In genomic region chr11:61627831-61628753, GRCh38 we compare ENCODE assay signal across 8 cellular contexts. TPM values are rescaled to one million over a fixed set of nuclear protein-coding genes. Genes with fewer than 3 reads are reported as not detected.
DNase-seq lines count a peak whose midpoint lies in the region; ATAC-seq, FAIRE-seq and TF ChIP-seq lines count a peak whose summit lies in the region.

No MANE protein-coding gene starts in this region.

- no peaks in the 10 kb centered on the region for H4K20me1 ChIP-seq in endothelial cell of umbilical vein (replicated peaks; ENCODE audit: control insufficient read depth, extremely low read depth, insufficient read depth, low read length)

- H3K36me3 ChIP-seq in WERI-Rb-1 (no peaks in the 10 kb centered on the region), endothelial cell of umbilical vein (ENCODE audit: control insufficient read depth in 2 of 2, extremely low read depth in 1 of 2, insufficient read depth in 2 of 2, low read length in 2 of 2) (no peaks in the 10 kb centered on the region), upper lobe of right lung (no peaks in the 10 kb centered on the region)

- ATAC-seq in upper lobe of right lung, result peak; percentile 86
- ATAC-seq in HG03457 (IDR thresholded peaks at IDR 0.05; ENCODE audit: unreplicated experiment), result no peak

- H3K27ac ChIP-seq in WERI-Rb-1, result no peak overlapping the region
- H3K27ac ChIP-seq in endothelial cell of umbilical vein (ENCODE audit: insufficient read depth, low read depth, low read length), result no peak overlapping the region
- H3K27ac ChIP-seq in upper lobe of right lung, result no peak overlapping the region

- POLR2A ChIA-PET in endothelial cell of umbilical vein (lab: Charles Lee), result no interaction called here

- TF ChIP-seq CTCF in WERI-Rb-1 (IDR thresholded peaks at IDR 0.05; ENCODE audit: low read depth, low read length) (peak; percentile 95), endothelial cell of umbilical vein (IDR thresholded peaks at IDR 0.05; ENCODE audit: extremely low read depth in 1 of 2, insufficient read depth in 1 of 2, low read depth in 1 of 2, low read length in 2 of 2) (peak; percentile 82 to 92), upper lobe of right lung (IDR thresholded peaks at IDR 0.05) (peak; percentile 80)

- H3K4me3 ChIP-seq in WERI-Rb-1 (ENCODE audit: low read depth, low read length), result no peak overlapping the region
- no peak overlapping the region for H3K4me3 ChIP-seq in endothelial cell of umbilical vein (replicated peaks in 1 of 3; ENCODE audit: insufficient read depth in 1 of 3, low read depth in 1 of 3, low read length in 3 of 3)
- H3K4me3 ChIP-seq in upper lobe of right lung, result no peak overlapping the region

- TF ChIP-seq POLR2A in endothelial cell of umbilical vein (IDR thresholded peaks at IDR 0.05; ENCODE audit: low read depth, low read length), result no peak

- no peaks in the 10 kb centered on the region for H3K9me3 ChIP-seq in WERI-Rb-1 (ENCODE audit: severe bottlenecking)
- no peaks in the 10 kb centered on the region for H3K9me3 ChIP-seq in endothelial cell of umbilical vein (replicated peaks; ENCODE audit: control insufficient read depth, insufficient read depth, low read length)
- H3K9me3 ChIP-seq in upper lobe of right lung, result no peaks in the 10 kb centered on the region

- dilution Hi-C loops in endothelial cell of umbilical vein (cut with MboI; ENCODE audit: extremely low pct_ligation_motif_present, low sequenced_read_pairs), result no loop called here

- H2AFZ ChIP-seq in endothelial cell of umbilical vein (ENCODE audit: low read depth, low read length), result no peak overlapping the region

- no peak overlapping the region for H3K9ac ChIP-seq in endothelial cell of umbilical vein (replicated peaks; ENCODE audit: extremely low read depth, insufficient read depth, low read length)

- CTCF ChIA-PET in endothelial cell of umbilical vein (lab: Charles Lee), result interaction anchor here (0.9 to 4.9 kb wide), 13 partner anchors 9 to 181 kb away, joined by 3 to 29 read pairs (median 6); no protein-coding TSS in a partner anchor

- FAIRE-seq in endothelial cell of umbilical vein (lab: Jason Lieb, UNC), result peak; percentile 85

- no peaks in the 10 kb centered on the region for H3K79me2 ChIP-seq in endothelial cell of umbilical vein (ENCODE audit: control insufficient read depth, insufficient read depth, low read length)

- no TSS peak for BruUV-seq in endothelial cell of umbilical vein (replicated peaks; lab: Mats Ljungman, UMichigan)

- H3K27me3 ChIP-seq in WERI-Rb-1 (ENCODE audit: insufficient read depth, low read depth, severe bottlenecking) (no peaks in the 10 kb centered on the region), endothelial cell of umbilical vein (ENCODE audit: control insufficient read depth in 2 of 2, insufficient read depth in 2 of 2, low read length in 2 of 2) (no peaks in the 10 kb centered on the region), upper lobe of right lung (no peaks in the 10 kb centered on the region)

- H3K9me1 ChIP-seq in endothelial cell of umbilical vein (replicated peaks; ENCODE audit: control insufficient read depth, extremely low read depth, insufficient read depth, low read length), result no peaks in the 10 kb centered on the region

- H3K4me1 ChIP-seq in endothelial cell of umbilical vein (ENCODE audit: control insufficient read depth, extremely low read depth, insufficient read depth, low read length) (no peaks in the 10 kb centered on the region), upper lobe of right lung (no peaks in the 10 kb centered on the region)

- DNase-seq in NCI-H524 (lab: John Stamatoyannopoulos, UW), result peak; percentile 25 to 67
- no peak for DNase-seq in NCI-H524 treated with DMSO at 0.1 percent for 48 hours (lab: John Stamatoyannopoulos, UW)
- DNase-seq in NCI-H1105 (lab: John Stamatoyannopoulos, UW), result peak; percentile 14
- peak; percentile 83 for DNase-seq in WERI-Rb-1
- peak; percentile 55 for DNase-seq in endothelial cell of umbilical vein (ENCODE audit: low read depth, low spot score)
- DNase-seq in midbrain (lab: John Stamatoyannopoulos, UW), result peak; percentile 4
- DNase-seq in upper lobe of right lung, result peak; percentile 75

- intact Hi-C loops in endothelial cell of umbilical vein (cut with micrococcal nuclease), result loop anchor here (1.0 to 5.0 kb wide), 5 partner anchors 47 to 182 kb away; partner anchors contain the start of gene SYT7
- intact Hi-C loops in upper lobe of right lung (cut with DNase I), result no loop called here

- no peak overlapping the region for H3K4me2 ChIP-seq in endothelial cell of umbilical vein (ENCODE audit: insufficient read depth, low read length)

TF ChIP-seq in endothelial cell of umbilical vein, 7 proteins besides CTCF, POLR2A, EP300 and RAD21:
- TF ChIP-seq JUN (IDR thresholded peaks at IDR 0.05; ENCODE audit: borderline replicate concordance, insufficient read depth, insufficient read length, low read depth), result no peak
- no peak for TF ChIP-seq EZH2 (IDR thresholded peaks at IDR 0.05; ENCODE audit: borderline replicate concordance, low read depth, low read length, severe bottlenecking)

RNA-seq across cellular contexts. Expression of gene SYT7, which starts 47.2 kb away (rescaled TPM):
- 0.55 and 0.78 TPM in 2 replicates for total RNA-seq in endothelial cell of umbilical vein
- 0.08 and 0.13 TPM in 2 replicates for polyA plus RNA-seq in endothelial cell of umbilical vein
- polyA plus RNA-seq in endothelial cell of umbilical vein (2011; cell fraction: cytosol; rRNA removed), result 0.12 and 0.20 TPM in 2 replicates
- polyA plus RNA-seq in endothelial cell of umbilical vein (2011; cell fraction: nucleus; rRNA removed), result 0.11 and 0.21 TPM in 2 replicates
- 0.12 and 0.26 TPM in 2 replicates for polyA plus RNA-seq in endothelial cell of umbilical vein (2012)
- polyA minus RNA-seq in endothelial cell of umbilical vein, result 0.13 and 0.36 TPM in 2 replicates
- polyA minus RNA-seq in endothelial cell of umbilical vein (2011; cell fraction: cytosol; rRNA and poly(A)+ RNA removed), result 1.8 TPM
- 0.10 and 0.24 TPM in 2 replicates for polyA minus RNA-seq in endothelial cell of umbilical vein (2011; cell fraction: nucleus; rRNA and poly(A)+ RNA removed)
- total RNA-seq in upper lobe of right lung, result 4.8 TPM

RNA-seq across cellular contexts. Expression of gene DAGLA, which starts 52.1 kb away (rescaled TPM):
- 3.5 and 4.7 TPM in 2 replicates for total RNA-seq in endothelial cell of umbilical vein
- 2.5 and 2.9 TPM in 2 replicates for polyA plus RNA-seq in endothelial cell of umbilical vein
- 2.1 and 2.6 TPM in 2 replicates for polyA plus RNA-seq in endothelial cell of umbilical vein (2011; cell fraction: cytosol; rRNA removed)
- 3.7 and 4.6 TPM in 2 replicates for polyA plus RNA-seq in endothelial cell of umbilical vein (2011; cell fraction: nucleus; rRNA removed)
- polyA plus RNA-seq in endothelial cell of umbilical vein (2012), result 3.1 and 3.7 TPM in 2 replicates
- 3.9 and 4.6 TPM in 2 replicates for polyA minus RNA-seq in endothelial cell of umbilical vein
- 1.7 TPM for polyA minus RNA-seq in endothelial cell of umbilical vein (2011; cell fraction: cytosol; rRNA and poly(A)+ RNA removed)
- polyA minus RNA-seq in endothelial cell of umbilical vein (2011; cell fraction: nucleus; rRNA and poly(A)+ RNA removed), result 2.9 and 4.1 TPM in 2 replicates
- total RNA-seq in upper lobe of right lung, result 6.0 TPM
